In the genomic region with DNA sequence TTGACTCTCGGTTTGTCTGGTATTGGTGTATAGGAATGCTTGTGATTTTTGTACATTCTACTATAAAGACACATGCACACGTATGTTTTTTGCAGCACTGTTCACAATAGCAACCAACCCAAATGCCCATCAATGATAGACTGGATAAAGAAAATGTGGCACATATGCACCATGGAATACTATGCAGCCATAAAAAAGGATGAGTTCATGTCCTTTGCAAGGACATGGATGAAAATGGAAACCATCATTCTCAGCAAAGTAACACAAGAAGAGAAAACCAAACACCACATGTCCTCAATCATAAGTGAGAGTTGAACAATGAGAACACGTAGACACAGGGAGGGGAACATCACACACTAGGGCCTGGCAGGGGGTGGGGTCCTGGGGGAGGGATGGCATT, we compare ENCODE assay signal across 7 cellular contexts. TPM values are rescaled to one million over a fixed set of nuclear protein-coding genes. Genes with fewer than 3 reads are reported as not detected.
DNase-seq lines count a peak whose midpoint lies in the region; ATAC-seq and TF ChIP-seq lines count a peak whose summit lies in the region.
"Not testable (repeated sequence)": the region's sequence is repeated elsewhere in the genome, so short reads cannot be mapped to it uniquely, and the experiment has no call there.

No MANE protein-coding gene starts in this region.

- H3K27me3 ChIP-seq in CD4-positive, alpha-beta T cell (ENCODE audit: control insufficient read depth, insufficient read depth, low read length) = not testable (repeated sequence)

- peak overlapping the region; percentile 95 for H3K27ac Mint-ChIP-seq in CD4-positive, alpha-beta T cell
- peak overlapping the region; percentile 98 to 99 for H3K27ac Mint-ChIP-seq in T-cell
- peak overlapping the region; percentile 98 for H3K27ac Mint-ChIP-seq in activated CD4-positive, alpha-beta T cell treated with anti-CD3 and anti-CD28 coated beads, Interleukin-2, amount 10 ng/mL, durations not matched to agents 7 days and 5 days
- peak overlapping the region; percentile 85 for H3K27ac Mint-ChIP-seq in activated T-cell treated with anti-CD3 and anti-CD28 coated beads, Interleukin-2, amount 50 U/mL, for 72 hours
- H3K27ac Mint-ChIP-seq in activated naive CD8-positive, alpha-beta T cell = peak overlapping the region; percentile 93
- peak overlapping the region in 1 of 2 donors; percentile 90 for H3K27ac Mint-ChIP-seq in effector memory CD8-positive, alpha-beta T cell
- peak overlapping the region; percentile 74 to 88 for H3K27ac Mint-ChIP-seq in natural killer cell treated with Interleukin-12 subunit alpha and Interleukin-12 subunit beta and Interleukin-15 and Interleukin-18, amount 100 ng/mL, for 72 hours

- H3K4me3 Mint-ChIP-seq in CD4-positive, alpha-beta T cell = peak overlapping the region; percentile 60
- H3K4me3 Mint-ChIP-seq in T-cell = peak overlapping the region in 2 of 3 donors; percentile 21 to 69
- peak overlapping the region; percentile 4 for H3K4me3 Mint-ChIP-seq in activated CD4-positive, alpha-beta T cell treated with anti-CD3 and anti-CD28 coated beads, Interleukin-2, amount 10 ng/mL, durations not matched to agents 7 days and 5 days
- peak overlapping the region in 1 of 2 donors; percentile 73 for H3K4me3 Mint-ChIP-seq in activated T-cell treated with anti-CD3 and anti-CD28 coated beads, Interleukin-2, amount 50 U/mL, for 72 hours
- peak overlapping the region; percentile 47 for H3K4me3 Mint-ChIP-seq in activated naive CD8-positive, alpha-beta T cell
- H3K4me3 Mint-ChIP-seq in effector memory CD8-positive, alpha-beta T cell = peak overlapping the region; percentile 65 to 71
- peak overlapping the region; percentile 60 for H3K4me3 Mint-ChIP-seq in natural killer cell treated with Interleukin-12 subunit alpha and Interleukin-12 subunit beta and Interleukin-15 and Interleukin-18, amount 100 ng/mL, for 72 hours

- H3K27me3 Mint-ChIP-seq in CD4-positive, alpha-beta T cell; T-cell; activated CD4-positive, alpha-beta T cell treated with anti-CD3 and anti-CD28 coated beads, Interleukin-2, amount 10 ng/mL, durations not matched to agents 7 days and 5 days; activated T-cell treated with anti-CD3 and anti-CD28 coated beads, Interleukin-2, amount 50 U/mL, for 72 hours (ENCODE audit: low read depth); activated naive CD8-positive, alpha-beta T cell; effector memory CD8-positive, alpha-beta T cell; natural killer cell treated with Interleukin-12 subunit alpha and Interleukin-12 subunit beta and Interleukin-15 and Interleukin-18, amount 100 ng/mL, for 72 hours: not testable (repeated sequence)

- intact Hi-C loops in CD4-positive, alpha-beta T cell (cut with DNase I, micrococcal nuclease) = not testable (repeated sequence)

- ATAC-seq in CD4-positive, alpha-beta T cell (ENCODE audit: poor library complexity); T-cell (replicated peaks in 1 of 4); activated T-cell treated with anti-CD3 and anti-CD28 coated beads, Interleukin-2, amount 50 U/mL, for 72 hours (replicated peaks in 1 of 2); effector memory CD8-positive, alpha-beta T cell (replicated peaks); natural killer cell treated with Interleukin-12 subunit alpha and Interleukin-12 subunit beta and Interleukin-15 and Interleukin-18, amount 100 ng/mL, for 72 hours: not testable (repeated sequence)

- H3K27ac ChIP-seq in CD4-positive, alpha-beta T cell (ENCODE audit: low read depth, low read length) = not testable (repeated sequence)

- H3K9me3 ChIP-seq in CD4-positive, alpha-beta T cell (ENCODE audit: control insufficient read depth, low read length) = not testable (repeated sequence)

- not testable (repeated sequence) for DNase-seq in CD4-positive, alpha-beta T cell; T-cell; activated CD4-positive, alpha-beta T cell treated with anti-CD3 and anti-CD28 coated beads, Interleukin-2, amount 10 ng/mL, durations not matched to agents 7 days and 5 days; activated T-cell treated with anti-CD3 and anti-CD28 coated beads, Interleukin-2, amount 50 U/mL, for 72 hours; effector memory CD8-positive, alpha-beta T cell; natural killer cell treated with Interleukin-12 subunit alpha and Interleukin-12 subunit beta and Interleukin-15 and Interleukin-18, amount 100 ng/mL, for 72 hours (ENCODE audit: low spot score)

- peaks cover 10% of the 10 kb centered on the region for H3K36me3 Mint-ChIP-seq in CD4-positive, alpha-beta T cell (ENCODE audit: low read depth)
- not testable (repeated sequence) for H3K36me3 Mint-ChIP-seq in T-cell; activated T-cell treated with anti-CD3 and anti-CD28 coated beads, Interleukin-2, amount 50 U/mL, for 72 hours (ENCODE audit: insufficient read depth in 2 of 2); activated naive CD8-positive, alpha-beta T cell; natural killer cell treated with Interleukin-12 subunit alpha and Interleukin-12 subunit beta and Interleukin-15 and Interleukin-18, amount 100 ng/mL, for 72 hours
- H3K36me3 Mint-ChIP-seq in activated CD4-positive, alpha-beta T cell treated with anti-CD3 and anti-CD28 coated beads, Interleukin-2, amount 10 ng/mL, durations not matched to agents 7 days and 5 days (ENCODE audit: low read depth) = peaks cover 44% of the 10 kb centered on the region
- peaks cover 12% of the 10 kb centered on the region for H3K36me3 Mint-ChIP-seq in effector memory CD8-positive, alpha-beta T cell (ENCODE audit: insufficient read depth)

- not testable (repeated sequence) for TF ChIP-seq CTCF in CD4-positive, alpha-beta T cell (IDR thresholded peaks at IDR 0.05)

- CTCF ChIA-PET in CD4-positive, alpha-beta T cell (lab: Charles Lee); T-cell (lab: Charles Lee): not testable (repeated sequence)
- CTCF ChIA-PET in activated CD4-positive, alpha-beta T cell treated with anti-CD3 and anti-CD28 coated beads, Interleukin-2, amount 10 ng/mL, durations not matched to agents 7 days and 5 days (lab: Charles Lee) = interaction anchor here (1.2 kb wide), 1 partner anchor 35 kb away, joined by 4 read pairs; no protein-coding TSS in a partner anchor

- POLR2A ChIA-PET in CD4-positive, alpha-beta T cell (lab: Charles Lee); T-cell (lab: Charles Lee); activated CD4-positive, alpha-beta T cell treated with anti-CD3 and anti-CD28 coated beads, Interleukin-2, amount 10 ng/mL, durations not matched to agents 7 days and 5 days (lab: Charles Lee): not testable (repeated sequence)

- peaks cover 86% of the 10 kb centered on the region for H3K4me1 Mint-ChIP-seq in CD4-positive, alpha-beta T cell (ENCODE audit: low read depth)
- peaks cover 76 to 86% (median 78%) of the 10 kb centered on the region in 3 donors for H3K4me1 Mint-ChIP-seq in T-cell
- H3K4me1 Mint-ChIP-seq in activated CD4-positive, alpha-beta T cell treated with anti-CD3 and anti-CD28 coated beads, Interleukin-2, amount 10 ng/mL, durations not matched to agents 7 days and 5 days = peaks cover 83% of the 10 kb centered on the region
- H3K4me1 Mint-ChIP-seq in activated T-cell treated with anti-CD3 and anti-CD28 coated beads, Interleukin-2, amount 50 U/mL, for 72 hours (ENCODE audit: low read depth) = peaks cover 69% of the 10 kb centered on the region
- H3K4me1 Mint-ChIP-seq in activated naive CD8-positive, alpha-beta T cell (ENCODE audit: low read depth) = peaks cover 77% of the 10 kb centered on the region
- peaks cover 56 to 67% of the 10 kb centered on the region in 2 donors for H3K4me1 Mint-ChIP-seq in effector memory CD8-positive, alpha-beta T cell (ENCODE audit: low read depth in 2 of 2)
- peaks cover 46 to 52% of the 10 kb centered on the region in 2 donors for H3K4me1 Mint-ChIP-seq in natural killer cell treated with Interleukin-12 subunit alpha and Interleukin-12 subunit beta and Interleukin-15 and Interleukin-18, amount 100 ng/mL, for 72 hours (ENCODE audit: low read depth in 2 of 2)

- not testable (repeated sequence) for H3K9me3 Mint-ChIP-seq in CD4-positive, alpha-beta T cell; T-cell; activated T-cell treated with anti-CD3 and anti-CD28 coated beads, Interleukin-2, amount 50 U/mL, for 72 hours; activated naive CD8-positive, alpha-beta T cell (ENCODE audit: low read depth); effector memory CD8-positive, alpha-beta T cell; natural killer cell treated with Interleukin-12 subunit alpha and Interleukin-12 subunit beta and Interleukin-15 and Interleukin-18, amount 100 ng/mL, for 72 hours
- H3K9me3 Mint-ChIP-seq in activated CD4-positive, alpha-beta T cell treated with anti-CD3 and anti-CD28 coated beads, Interleukin-2, amount 10 ng/mL, durations not matched to agents 7 days and 5 days = peaks cover 17% of the 10 kb centered on the region

RNA-seq across cellular contexts. Expression of a gene that starts 2.4 kb away (rescaled TPM):
- 10 to 100 TPM; 15.1 to 17.3 TPM for total RNA-seq in CD4-positive, alpha-beta T cell
- total RNA-seq in T-cell = 10 to 100 TPM; 13.4 to 25.6 (median 23.5) TPM
- total RNA-seq in activated CD4-positive, alpha-beta T cell treated with anti-CD3 and anti-CD28 coated beads, Interleukin-2, amount 10 ng/mL, durations not matched to agents 7 days and 5 days = 10 to 100 TPM; 22.5 to 25.0 TPM
- total RNA-seq in activated T-cell treated with anti-CD3 and anti-CD28 coated beads, Interleukin-2, amount 50 U/mL, for 72 hours = 10 to 100 TPM; 12.8 to 16.2 TPM
- total RNA-seq in natural killer cell treated with Interleukin-12 subunit alpha and Interleukin-12 subunit beta and Interleukin-15 and Interleukin-18, amount 100 ng/mL, for 72 hours = 10 to 100 TPM in 1 of 2 donors, 1 to 10 TPM in 1; 7.3 to 12.0 TPM
